ENCODE assay signal across 11 cellular contexts in genomic region chr6:166435574-166435973, GRCh38. TPM values are rescaled to one million over a fixed set of nuclear protein-coding genes. Genes with fewer than 3 reads are reported as not detected.
DNase-seq lines count a peak whose midpoint lies in the region; ATAC-seq and TF ChIP-seq lines count a peak whose summit lies in the region.
"Had no signal": no experiment of that assay in that cellular context is flagged by ENCODE, and none has a peak within 500 bp of the region (broad histone marks: within the 10 kb centered on the region; RNA-seq: fewer than 3 reads in every experiment).

No MANE protein-coding gene starts in this region.

- POLR2A ChIA-PET in naive thymus-derived CD4-positive, alpha-beta T cell (lab: Charles Lee), result interaction anchor here (0.7 to 1.3 kb wide), 2 partner anchors 19 to 52 kb away, joined by 3 to 4 read pairs; no protein-coding TSS in a partner anchor

- H3K27ac Mint-ChIP-seq in naive thymus-derived CD4-positive, alpha-beta T cell, result peak overlapping the region in 7 of 9 donors; percentile 62 to 96 (median 83)
- H3K27ac Mint-ChIP-seq: T-helper 1 cell treated with Interleukin-12 subunit alpha and Interleukin-12 subunit beta and Interleukin-4 antibody, amounts not matched to agents 30 μg/mL and 1 μg/mL, for 36 hours had no signal

- ATAC-seq in naive thymus-derived CD4-positive, alpha-beta T cell, result peak; percentile 84
- ATAC-seq in HG02571 (IDR thresholded peaks at IDR 0.05; ENCODE audit: unreplicated experiment) (no peak), GM19351 (IDR thresholded peaks at IDR 0.05; ENCODE audit: unreplicated experiment) (no peak)
- ATAC-seq: left colon had no signal

- H3K4me1 Mint-ChIP-seq in naive thymus-derived CD4-positive, alpha-beta T cell, result peaks cover 14 to 43% (median 23%) of the 10 kb centered on the region in 7 donors

- H3K9me3 ChIP-seq in naive thymus-derived CD4-positive, alpha-beta T cell (ENCODE audit: control insufficient read depth in 2 of 3, low read length in 3 of 3), result no peaks in the 10 kb centered on the region
- no peaks in the 10 kb centered on the region for H3K9me3 ChIP-seq in breast epithelium
- H3K9me3 ChIP-seq: colonic mucosa had no signal

- peaks cover 15 to 19% of the 10 kb centered on the region in 2 donors for H3K4me1 ChIP-seq in naive thymus-derived CD4-positive, alpha-beta T cell (ENCODE audit: control insufficient read depth in 2 of 2, insufficient read depth in 2 of 2, low read length in 2 of 2)
- H3K4me1 ChIP-seq in breast epithelium, result no peaks in the 10 kb centered on the region
- H3K4me1 ChIP-seq: colonic mucosa had no signal

- H3K36me3 Mint-ChIP-seq in naive thymus-derived CD4-positive, alpha-beta T cell, result peaks cover 0 to 13% (median 0%) of the 10 kb centered on the region in 5 donors

- H3K4me3 Mint-ChIP-seq in naive thymus-derived CD4-positive, alpha-beta T cell, result peak overlapping the region in 5 of 10 donors; percentile 17 to 60 (median 48)
- H3K4me3 Mint-ChIP-seq: T-helper 1 cell treated with Interleukin-12 subunit alpha and Interleukin-12 subunit beta and Interleukin-4 antibody, amounts not matched to agents 30 μg/mL and 1 μg/mL, for 36 hours had no signal

- no peak overlapping the region for H3K27ac ChIP-seq in naive thymus-derived CD4-positive, alpha-beta T cell (ENCODE audit: low read depth, low read length)
- H3K27ac ChIP-seq in breast epithelium, result no peak overlapping the region
- H3K27ac ChIP-seq: colonic mucosa had no signal

- in situ Hi-C loops in KBM-7 (cut with MboI; ENCODE audit: low pct_unique_long_range_greater_than_20kb, low sequenced_read_pairs), result loop anchor here (25.0 kb wide), 1 partner anchor 327 kb away; no protein-coding TSS in a partner anchor

- no peak overlapping the region for H3K4me3 ChIP-seq in naive thymus-derived CD4-positive, alpha-beta T cell (ENCODE audit: low read length)
- no peak overlapping the region for H3K4me3 ChIP-seq in breast epithelium
- H3K4me3 ChIP-seq: colonic mucosa had no signal

- TF ChIP-seq POLR2A in breast epithelium (IDR thresholded peaks at IDR 0.05), result no peak

- CTCF ChIA-PET in naive thymus-derived CD4-positive, alpha-beta T cell (lab: Charles Lee), result interaction anchor here (0.6 to 0.8 kb wide), 4 partner anchors 40 to 507 kb away, joined by 3 to 5 read pairs (median 3); no protein-coding TSS in a partner anchor

- intact Hi-C loops in naive thymus-derived CD4-positive, alpha-beta T cell (cut with micrococcal nuclease), result loop anchor here in 1 of 2 donors (1.0 to 10.0 kb wide), 2 partner anchors 77 to 339 kb away; no protein-coding TSS in a partner anchor
- intact Hi-C loops in breast epithelium (cut with DNase I; ENCODE audit: low total_unique reads), result no loop called here

- TF ChIP-seq CTCF in GM12872 (IDR thresholded peaks at IDR 0.05; ENCODE audit: insufficient read depth, low read depth, low read length) (peak; percentile 21; the same call in 1 of the 3 replicates), breast epithelium (IDR thresholded peaks at IDR 0.05) (no peak)

- H3K27me3 Mint-ChIP-seq in naive thymus-derived CD4-positive, alpha-beta T cell, result peaks cover 0 to 8% (median 0%) of the 10 kb centered on the region in 5 donors

- H3K9me3 Mint-ChIP-seq in naive thymus-derived CD4-positive, alpha-beta T cell, result no peaks in the 10 kb centered on the region
- H3K9me3 Mint-ChIP-seq: T-helper 1 cell treated with Interleukin-12 subunit alpha and Interleukin-12 subunit beta and Interleukin-4 antibody, amounts not matched to agents 30 μg/mL and 1 μg/mL, for 36 hours had no signal

- H3K36me3 ChIP-seq in naive thymus-derived CD4-positive, alpha-beta T cell (ENCODE audit: control insufficient read depth in 2 of 3, insufficient read depth in 3 of 3, low read length in 3 of 3), result no peaks in the 10 kb centered on the region
- H3K36me3 ChIP-seq in breast epithelium, result no peaks in the 10 kb centered on the region
- H3K36me3 ChIP-seq: colonic mucosa had no signal

- no peaks in the 10 kb centered on the region for H3K27me3 ChIP-seq in naive thymus-derived CD4-positive, alpha-beta T cell (ENCODE audit: control insufficient read depth in 2 of 2, insufficient read depth in 2 of 2, low read length in 2 of 2)
- no peaks in the 10 kb centered on the region for H3K27me3 ChIP-seq in breast epithelium
- H3K27me3 ChIP-seq: colonic mucosa had no signal

- DNase-seq in KBM-7, result peak; percentile 81
- peak; percentile 37 for DNase-seq in activated gamma-delta T cell (lab: John Stamatoyannopoulos, UW)
- peak in 5 of 9 donors; percentile 26 to 50 (median 27) for DNase-seq in naive thymus-derived CD4-positive, alpha-beta T cell
- no peak for DNase-seq in kidney glomerular epithelial cell (lab: John Stamatoyannopoulos, UW)
- DNase-seq in breast epithelium (ENCODE audit: low spot score in 2 of 2), result no peak
- DNase-seq: colonic mucosa had no signal

RNA-seq across cellular contexts. Expression of gene MPC1, which starts 52.8 kb away (rescaled TPM):
- total RNA-seq in naive thymus-derived CD4-positive, alpha-beta T cell, result 10 to 100 TPM; 18.5 to 31.1 (median 26.5) TPM
- polyA plus RNA-seq in naive thymus-derived CD4-positive, alpha-beta T cell, result 10 to 100 TPM; 41.7 to 64.2 TPM
- total RNA-seq in breast epithelium, result 10 to 100 TPM; 37.4 to 66.9 (median 65.7) TPM

Comparison
In these comparisons a context has a peak if more than half of its experiments do, and no peak if none do; other contexts are left out.
1. DNase-seq: peak in KBM-7 (single experiment), activated gamma-delta T cell (single experiment) and naive thymus-derived CD4-positive, alpha-beta T cell (5 of 9); none in kidney glomerular epithelial cell (single experiment) and breast epithelium (0 of 2).